ENCODE assay signal across 27 cellular contexts in genomic region chr7:127755529-127755928, GRCh38.
DNase-seq lines count a peak whose midpoint lies in the region; ATAC-seq lines count a peak whose summit lies in the region.
"Had no signal": no experiment of that assay in that cellular context is flagged by ENCODE, and none has a peak within 500 bp of the region (broad histone marks: within the 10 kb centered on the region; RNA-seq: fewer than 3 reads in every experiment).

No MANE protein-coding gene starts in this region.

- peak overlapping the region; percentile 22 for H3K27ac ChIP-seq in angular gyrus (ENCODE audit: low read depth, low read length)
- H3K27ac ChIP-seq: ascending aorta, epithelial cell of prostate, hepatocyte, KMS-11, SJCRH30 had no signal

- H3K27me3 Mint-ChIP-seq in stimulated activated naive B cell treated with anti-CD40 and anti-IgM and Interleukin-4, amounts not matched to agents 10 μg/mL and 1 μg/mL and 100 μg/mL, for 72 hours = no peaks in the 10 kb centered on the region
- H3K27me3 Mint-ChIP-seq: central memory CD8-positive, alpha-beta T cell had no signal

- no peak overlapping the region for H3K4me3 Mint-ChIP-seq in stimulated activated naive B cell treated with anti-CD40 and anti-IgM and Interleukin-4, amounts not matched to agents 10 μg/mL and 1 μg/mL and 100 μg/mL, for 72 hours
- H3K4me3 Mint-ChIP-seq: central memory CD8-positive, alpha-beta T cell; H9; T-helper 2 cell treated with Interferon-gamma antibody and Interleukin-4, amounts not matched to agents 5 μg/mL and 100 μg/mL, for 36 hours had no signal

- no peaks in the 10 kb centered on the region for H3K9me3 Mint-ChIP-seq in stimulated activated naive B cell treated with anti-CD40 and anti-IgM and Interleukin-4, amounts not matched to agents 10 μg/mL and 1 μg/mL and 100 μg/mL, for 72 hours
- H3K9me3 Mint-ChIP-seq: central memory CD8-positive, alpha-beta T cell; H9; T-helper 2 cell treated with Interferon-gamma antibody and Interleukin-4, amounts not matched to agents 5 μg/mL and 100 μg/mL, for 36 hours had no signal

- H3K36me3 Mint-ChIP-seq in stimulated activated naive B cell treated with anti-CD40 and anti-IgM and Interleukin-4, amounts not matched to agents 10 μg/mL and 1 μg/mL and 100 μg/mL, for 72 hours = peaks cover 22 to 51% of the 10 kb centered on the region in 2 donors

- H3K4me1 Mint-ChIP-seq in stimulated activated naive B cell treated with anti-CD40 and anti-IgM and Interleukin-4, amounts not matched to agents 10 μg/mL and 1 μg/mL and 100 μg/mL, for 72 hours = peaks cover 29 to 49% of the 10 kb centered on the region in 2 donors

- H3K27ac Mint-ChIP-seq in stimulated activated naive B cell treated with anti-CD40 and anti-IgM and Interleukin-4, amounts not matched to agents 10 μg/mL and 1 μg/mL and 100 μg/mL, for 72 hours = peak overlapping the region; percentile 21
- H3K27ac Mint-ChIP-seq: T-helper 2 cell treated with Interferon-gamma antibody and Interleukin-4, amounts not matched to agents 5 μg/mL and 100 μg/mL, for 36 hours had no signal

- DNase-seq in NCI-H2171 treated with DMSO at 0.1 percent for 48 hours (lab: John Stamatoyannopoulos, UW) (peak; percentile 21), NCI-H2171 (lab: John Stamatoyannopoulos, UW) (no peak), NCI-H748 treated with DMSO at 0.1 percent for 48 hours (lab: John Stamatoyannopoulos, UW) (peak; percentile 13), NCI-H2107 treated with DMSO at 0.1 percent for 48 hours (lab: John Stamatoyannopoulos, UW; ENCODE audit: unreplicated experiment) (no peak), NCI-H524 treated with DMSO at 0.1 percent for 48 hours (lab: John Stamatoyannopoulos, UW) (no peak)
- no peak for DNase-seq in stimulated activated naive B cell treated with anti-CD40 and anti-IgM and Interleukin-4, amounts not matched to agents 10 μg/mL and 1 μg/mL and 100 μg/mL, for 72 hours
- DNase-seq: 8988T; activated CD8-positive, alpha-beta memory T cell treated with anti-CD3 and anti-CD28 coated beads for 24 hours; activated naive CD4-positive, alpha-beta T cell treated with anti-CD3 and anti-CD28 coated beads, Interleukin-2, amount 50 U/mL, for 16 hours; activated T-cell treated with anti-CD3 and anti-CD28 coated beads, Interleukin-2, amount 50 U/mL, for 48 hours; AML-193; EL; H9; NCI-H1105 treated with DMSO at 0.1 percent for 48 hours; NCI-H524; SJCRH30; stimulated activated CD4-positive, alpha-beta T cell treated with anti-CD3 and anti-CD28 coated beads, Interleukin-12 subunit alpha, Interleukin-12 subunit beta, amount 100 ng/mL, for 4 hours; stimulated activated CD8-positive, alpha-beta memory T cell treated with anti-CD3 and anti-CD28 coated beads, Interleukin-4, amount 100 ng/mL, for 48 hours had no signal

- ATAC-seq in stimulated activated naive B cell treated with anti-CD40 and anti-IgM and Interleukin-4, amounts not matched to agents 10 μg/mL and 1 μg/mL and 100 μg/mL, for 72 hours (replicated peaks) = no peak
- ATAC-seq in HG03442 (IDR thresholded peaks at IDR 0.05; ENCODE audit: unreplicated experiment) = no peak
- ATAC-seq: Panc1 had no signal

Comparison
In these comparisons a context has a peak if more than half of its experiments do, and no peak if none do; other contexts are left out.
1. DNase-seq: peak in NCI-H2171 treated with DMSO at 0.1 percent for 48 hours (single experiment) and NCI-H748 treated with DMSO at 0.1 percent for 48 hours (single experiment); none in NCI-H2171 (single experiment), stimulated activated naive B cell treated with anti-CD40 and anti-IgM and Interleukin-4, amounts not matched to agents 10 μg/mL and 1 μg/mL and 100 μg/mL, for 72 hours (single experiment), NCI-H2107 treated with DMSO at 0.1 percent for 48 hours (single experiment) and NCI-H524 treated with DMSO at 0.1 percent for 48 hours (single experiment).